Comparison of ENCODE assay signal across 13 cellular contexts in the genomic region with DNA sequence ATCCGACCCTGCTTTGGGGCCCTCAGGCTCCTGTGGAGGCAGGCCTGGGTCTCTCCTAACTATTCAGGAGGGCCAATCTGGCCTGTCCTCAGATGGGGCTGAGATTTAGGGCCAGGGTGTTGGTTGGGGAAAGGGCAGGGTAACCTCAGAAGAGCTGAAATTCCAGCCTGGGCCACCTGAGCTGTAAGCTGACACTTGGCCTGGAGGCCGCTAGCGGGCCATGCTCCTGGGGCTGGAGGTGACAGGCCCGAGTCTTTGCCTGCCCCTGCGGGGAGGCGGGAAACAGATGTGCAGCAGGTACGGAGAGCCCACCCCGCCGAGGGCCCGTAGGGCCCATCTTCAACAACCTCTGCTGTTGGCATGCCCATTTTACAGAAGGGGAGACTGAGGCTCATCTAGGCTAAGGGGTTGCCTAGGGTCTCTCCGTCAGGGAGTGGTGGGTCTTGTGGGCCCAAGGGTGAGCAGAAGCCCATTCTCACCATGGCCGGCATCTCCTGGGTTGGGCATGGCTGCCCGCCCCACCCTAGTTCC.
DNase-seq lines count a peak whose midpoint lies in the region; ATAC-seq and TF ChIP-seq lines count a peak whose summit lies in the region.
"Had no signal": no experiment of that assay in that cellular context is flagged by ENCODE, and none has a peak within 500 bp of the region (broad histone marks: within the 10 kb centered on the region; RNA-seq: fewer than 3 reads in every experiment).

No MANE protein-coding gene starts in this region.

- H3K4me3 ChIP-seq in HL-60 (replicated peaks; ENCODE audit: insufficient read depth, low read length), result no peak overlapping the region; the same call in 1 of the 2 replicates
- H3K4me3 ChIP-seq in coronary artery, result peak overlapping the region; percentile 52
- peak overlapping the region in 2 of 3 donors; percentile 19 to 22 for H3K4me3 ChIP-seq in skeletal muscle tissue (ENCODE audit: low read length in 3 of 3)
- H3K4me3 ChIP-seq: adrenal gland, SK-N-MC had no signal

- peaks cover 0 to 7% (median 0%) of the 10 kb centered on the region in 3 donors for H3K9me3 ChIP-seq in skeletal muscle tissue (ENCODE audit: control insufficient read depth in 3 of 3, low read length in 3 of 3)
- H3K9me3 ChIP-seq: adrenal gland had no signal

- H3K27me3 ChIP-seq in HL-60 (ENCODE audit: insufficient read depth, poor library complexity, severe bottlenecking) (no peaks in the 10 kb centered on the region), skeletal muscle tissue (ENCODE audit: control insufficient read depth in 3 of 3, insufficient read depth in 3 of 3, low read length in 3 of 3) (no peaks in the 10 kb centered on the region)
- H3K27me3 ChIP-seq: adrenal gland had no signal

- H3K27ac Mint-ChIP-seq in activated CD4-positive, alpha-beta T cell treated with anti-CD3 and anti-CD28 coated beads for 36 hours, result peak overlapping the region; percentile 82

- ATAC-seq in activated CD4-positive, alpha-beta T cell treated with anti-CD3 and anti-CD28 coated beads for 36 hours, result no peak

- peaks cover 67 to 91% (median 84%) of the 10 kb centered on the region in 3 donors for H3K4me1 ChIP-seq in skeletal muscle tissue (ENCODE audit: control insufficient read depth in 3 of 3, insufficient read depth in 3 of 3, low read length in 3 of 3)

- peak overlapping the region; percentile 32 to 74 (median 61) for H3K9ac ChIP-seq in skeletal muscle tissue (ENCODE audit: low read depth in 1 of 3, low read length in 3 of 3)

- peaks cover 9% of the 10 kb centered on the region for H3K9me3 Mint-ChIP-seq in activated CD4-positive, alpha-beta T cell treated with anti-CD3 and anti-CD28 coated beads for 36 hours (ENCODE audit: low read depth)

- CTCF ChIA-PET in activated CD4-positive, alpha-beta T cell treated with anti-CD3 and anti-CD28 coated beads for 36 hours (lab: Charles Lee), result interaction anchor here (0.6 kb wide), 2 partner anchors 936 to 1548 kb away, joined by 4 read pairs; no protein-coding TSS in a partner anchor

- peaks cover 12% of the 10 kb centered on the region for H3K36me3 Mint-ChIP-seq in activated CD4-positive, alpha-beta T cell treated with anti-CD3 and anti-CD28 coated beads for 36 hours (ENCODE audit: low read depth)

- H3K36me3 ChIP-seq in skeletal muscle tissue (ENCODE audit: control insufficient read depth in 3 of 3, insufficient read depth in 3 of 3, low read length in 3 of 3), result peaks cover 0 to 2% (median 2%) of the 10 kb centered on the region in 3 donors
- H3K36me3 ChIP-seq: adrenal gland had no signal

- TF ChIP-seq CTCF in HL-60 (IDR thresholded peaks at IDR 0.05; ENCODE audit: insufficient read depth, low read length), result no peak
- no peak for TF ChIP-seq CTCF in coronary artery (IDR thresholded peaks at IDR 0.05)

- intact Hi-C loops in activated CD4-positive, alpha-beta T cell treated with anti-CD3 and anti-CD28 coated beads for 36 hours (cut with DNase I, micrococcal nuclease), result loop anchor here in 1 of 2 experiments (10.0 kb wide), 1 partner anchor 1719 kb away; a partner anchor contains a TSS

- peak; percentile 35 for DNase-seq in activated CD4-positive, alpha-beta T cell treated with anti-CD3 and anti-CD28 coated beads for 36 hours
- DNase-seq in activated CD4-positive, alpha-beta T cell treated with anti-CD3 and anti-CD28 coated beads, Interleukin-2, amount 50 U/mL, for 4 hours, result no peak
- no peak for DNase-seq in HL-60 (ENCODE audit: low read depth in 1 of 2, low spot score in 1 of 2)
- no peak for DNase-seq in coronary artery (ENCODE audit: low spot score)
- DNase-seq in NCI-H1417 treated with DMSO at 0.1 percent for 48 hours (lab: John Stamatoyannopoulos, UW), result no peak
- no peak for DNase-seq in 8988T
- no peak for DNase-seq in SK-N-DZ (ENCODE audit: low spot score)
- DNase-seq: adrenal gland, HCEC 1CT, NCI-H1436 treated with DMSO at 0.1 percent for 48 hours, NCI-H69 had no signal

- peaks cover 57% of the 10 kb centered on the region for H3K4me1 Mint-ChIP-seq in activated CD4-positive, alpha-beta T cell treated with anti-CD3 and anti-CD28 coated beads for 36 hours

- peak overlapping the region; percentile 69 for H3K4me3 Mint-ChIP-seq in activated CD4-positive, alpha-beta T cell treated with anti-CD3 and anti-CD28 coated beads for 36 hours

- H3K27ac ChIP-seq in HL-60 (replicated peaks), result peak overlapping the region; percentile 84
- H3K27ac ChIP-seq in coronary artery, result peak overlapping the region in 1 of 2 donors; percentile 19
- peak overlapping the region; percentile 19 for H3K27ac ChIP-seq in skeletal muscle tissue (ENCODE audit: low read depth, low read length)
- H3K27ac ChIP-seq: SK-N-MC had no signal

- H3K27me3 Mint-ChIP-seq in activated CD4-positive, alpha-beta T cell treated with anti-CD3 and anti-CD28 coated beads for 36 hours, result peaks cover 5% of the 10 kb centered on the region

- POLR2A ChIA-PET in activated CD4-positive, alpha-beta T cell treated with anti-CD3 and anti-CD28 coated beads for 36 hours (lab: Charles Lee), result interaction anchor here (1.0 kb wide), 1 partner anchor 138 kb away, joined by 3 read pairs; no protein-coding TSS in a partner anchor
